ENCODE assay signal across 15 cellular contexts in the genomic region with DNA sequence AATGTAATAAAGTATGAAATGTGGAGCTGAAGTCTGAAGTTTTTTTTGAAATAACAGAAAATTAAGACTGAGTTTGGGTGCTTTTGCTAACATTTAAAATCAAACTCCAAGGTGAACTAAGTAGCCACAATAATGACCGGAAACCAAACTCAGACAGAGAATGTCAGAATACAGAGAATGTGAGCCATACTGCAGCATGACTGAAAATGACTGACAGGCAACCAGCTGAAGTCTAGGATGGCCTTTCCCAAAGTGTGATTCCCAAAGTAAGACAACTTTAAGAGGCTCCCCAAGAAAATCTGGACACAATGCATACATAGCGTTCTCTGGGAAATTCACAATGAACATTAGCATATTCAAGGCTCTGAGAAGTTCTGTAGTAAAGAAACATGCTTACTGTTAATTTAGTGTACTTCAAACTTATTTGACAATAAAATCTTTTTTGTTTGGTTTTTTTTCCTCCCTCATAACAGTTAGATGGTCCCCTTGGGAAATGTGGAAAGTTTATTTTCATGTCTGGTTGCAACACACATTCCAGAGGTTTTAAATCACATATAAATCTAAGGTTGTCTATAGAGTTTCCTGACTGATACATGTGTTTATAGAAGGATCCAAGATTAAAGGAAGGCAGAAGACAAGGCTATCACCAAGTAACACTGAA. TPM values are rescaled to one million over a fixed set of nuclear protein-coding genes. Genes with fewer than 3 reads are reported as not detected.
DNase-seq lines count a peak whose midpoint lies in the region; ATAC-seq and TF ChIP-seq lines count a peak whose summit lies in the region.
"Had no signal": no experiment of that assay in that cellular context is flagged by ENCODE, and none has a peak within 500 bp of the region (broad histone marks: within the 10 kb centered on the region; RNA-seq: fewer than 3 reads in every experiment).

No MANE protein-coding gene starts in this region.

- no peaks in the 10 kb centered on the region for H3K4me1 Mint-ChIP-seq in CD8-positive, alpha-beta memory T cell
- H3K4me1 Mint-ChIP-seq: memory B cell had no signal

- no peaks in the 10 kb centered on the region for H3K36me3 Mint-ChIP-seq in CD8-positive, alpha-beta memory T cell
- H3K36me3 Mint-ChIP-seq: memory B cell had no signal

- no peaks in the 10 kb centered on the region for H3K9me3 ChIP-seq in Panc1 (ENCODE audit: control insufficient read depth, insufficient read depth, low read depth, low read length)
- H3K9me3 ChIP-seq in CD8-positive, alpha-beta memory T cell (ENCODE audit: low read length) = no peaks in the 10 kb centered on the region
- H3K9me3 ChIP-seq: BLaER1 treated with 17β-estradiol and CSF1 and Interleukin-3, amounts not matched to agents 10 nM and 100 nM had no signal

- intact Hi-C loops in Panc1 (cut with micrococcal nuclease; ENCODE audit: unreplicated experiment) = no loop called here

- no peak overlapping the region for H3K4me3 Mint-ChIP-seq in CD8-positive, alpha-beta memory T cell
- H3K4me3 Mint-ChIP-seq: memory B cell had no signal

- peak; percentile 73 for ATAC-seq in Panc1
- ATAC-seq: foreskin keratinocyte had no signal

- CTCF ChIA-PET in Panc1 (lab: Charles Lee) = no interaction called here
- CTCF ChIA-PET in CD8-positive, alpha-beta memory T cell (lab: Charles Lee) = no interaction called here

- no peaks in the 10 kb centered on the region for H3K36me3 ChIP-seq in Panc1 (ENCODE audit: control insufficient read depth, insufficient read depth, low read length)
- H3K36me3 ChIP-seq in CD8-positive, alpha-beta memory T cell (ENCODE audit: insufficient read depth, low read length) = no peaks in the 10 kb centered on the region
- H3K36me3 ChIP-seq: BLaER1 treated with 17β-estradiol and CSF1 and Interleukin-3, amounts not matched to agents 10 nM and 100 nM had no signal

- no TSS peak for BruUV-seq in Panc1 (replicated peaks; lab: Mats Ljungman, UMichigan)

- POLR2A ChIA-PET in Panc1 (lab: Charles Lee) = no interaction called here
- POLR2A ChIA-PET in CD8-positive, alpha-beta memory T cell (lab: Charles Lee) = no interaction called here

- in situ Hi-C loops in Panc1 (cut with HindIII; ENCODE audit: low pct_unique_long_range_greater_than_20kb, low sequenced_read_pairs) = no loop called here

- H3K4me3 ChIP-seq in Panc1 (ENCODE audit: low read depth in 2 of 2, low read length in 2 of 2) = no peak overlapping the region
- no peak overlapping the region for H3K4me3 ChIP-seq in skeletal muscle cell (ENCODE audit: low read depth, low read length)
- H3K4me3 ChIP-seq in CD8-positive, alpha-beta memory T cell (ENCODE audit: low read length) = no peak overlapping the region
- H3K4me3 ChIP-seq: BLaER1 treated with 17β-estradiol and CSF1 and Interleukin-3, amounts not matched to agents 10 nM and 100 nM had no signal

- no peaks in the 10 kb centered on the region for H3K9me3 Mint-ChIP-seq in CD8-positive, alpha-beta memory T cell
- H3K9me3 Mint-ChIP-seq: memory B cell had no signal

- DNase-seq in COLO829 (ENCODE audit: low spot score) (peak; percentile 37), Panc1 (ENCODE audit: low read depth, low spot score) (peak; percentile 32), fibroblast of gingiva (ENCODE audit: low read depth) (peak; percentile 74), skeletal muscle cell (ENCODE audit: low read depth) (peak; percentile 63), T-helper 1 cell (no peak), NCI-H526 treated with DMSO at 0.1 percent for 48 hours (lab: John Stamatoyannopoulos, UW) (no peak), NCI-H1436 (lab: John Stamatoyannopoulos, UW) (no peak)
- no peak for DNase-seq in CD8-positive, alpha-beta memory T cell
- DNase-seq: activated naive CD4-positive, alpha-beta T cell treated with Interleukin-2 at 50 U/mL for 16 hours; foreskin keratinocyte; NCI-H1105 treated with DMSO at 0.1 percent for 48 hours; stimulated activated CD4-positive, alpha-beta T cell treated with anti-CD3 and anti-CD28 coated beads, Interleukin-12 subunit alpha, Interleukin-12 subunit beta, amount 100 ng/mL, for 4 hours; SW 1271 had no signal

- H3K4me1 ChIP-seq in Panc1 (ENCODE audit: control insufficient read depth, insufficient read depth, low read length) = no peaks in the 10 kb centered on the region
- H3K4me1 ChIP-seq in CD8-positive, alpha-beta memory T cell (ENCODE audit: insufficient read depth, low read length) = no peaks in the 10 kb centered on the region
- H3K4me1 ChIP-seq: foreskin keratinocyte had no signal

- H3K27me3 ChIP-seq in Panc1 (ENCODE audit: control insufficient read depth, insufficient read depth, low read length) = no peaks in the 10 kb centered on the region
- no peaks in the 10 kb centered on the region for H3K27me3 ChIP-seq in CD8-positive, alpha-beta memory T cell (ENCODE audit: insufficient read depth, low read length, poor library complexity, severe bottlenecking)
- H3K27me3 ChIP-seq: BLaER1 treated with 17β-estradiol and CSF1 and Interleukin-3, amounts not matched to agents 10 nM and 100 nM; foreskin keratinocyte had no signal

- TF ChIP-seq CTCF in Panc1 (IDR thresholded peaks at IDR 0.05) = no peak

- H3K27ac ChIP-seq in Panc1 (ENCODE audit: low read length) = no peak overlapping the region
- H3K27ac ChIP-seq in CD8-positive, alpha-beta memory T cell (ENCODE audit: low read depth, low read length) = no peak overlapping the region
- H3K27ac ChIP-seq: BLaER1 treated with 17β-estradiol and CSF1 and Interleukin-3, amounts not matched to agents 10 nM and 100 nM; foreskin keratinocyte had no signal

- no peaks in the 10 kb centered on the region for H3K27me3 Mint-ChIP-seq in CD8-positive, alpha-beta memory T cell
- H3K27me3 Mint-ChIP-seq: memory B cell had no signal

- no peak overlapping the region for H3K27ac Mint-ChIP-seq in CD8-positive, alpha-beta memory T cell
- H3K27ac Mint-ChIP-seq: memory B cell had no signal

RNA-seq across cellular contexts. Expression of a gene that starts 28.6 kb away (rescaled TPM):
- total RNA-seq in Panc1 (2021; ENCODE audit: unreplicated experiment) = 5.7 TPM
- 4.8 TPM for polyA plus RNA-seq in Panc1 (2012; ENCODE audit: insufficient read length)
- not detected for total RNA-seq in CD8-positive, alpha-beta memory T cell
- polyA plus RNA-seq in CD8-positive, alpha-beta memory T cell = not detected

Comparison
In these comparisons a context has a peak if more than half of its experiments do, and no peak if none do; other contexts are left out.
1. DNase-seq: peak in COLO829 (single experiment), Panc1 (single experiment), fibroblast of gingiva (single experiment) and skeletal muscle cell (single experiment); none in CD8-positive, alpha-beta memory T cell (0 of 5), T-helper 1 cell (0 of 5), NCI-H526 treated with DMSO at 0.1 percent for 48 hours (single experiment) and NCI-H1436 (single experiment).